Comparison of ENCODE assay signal across 18 cellular contexts in the genomic region with DNA sequence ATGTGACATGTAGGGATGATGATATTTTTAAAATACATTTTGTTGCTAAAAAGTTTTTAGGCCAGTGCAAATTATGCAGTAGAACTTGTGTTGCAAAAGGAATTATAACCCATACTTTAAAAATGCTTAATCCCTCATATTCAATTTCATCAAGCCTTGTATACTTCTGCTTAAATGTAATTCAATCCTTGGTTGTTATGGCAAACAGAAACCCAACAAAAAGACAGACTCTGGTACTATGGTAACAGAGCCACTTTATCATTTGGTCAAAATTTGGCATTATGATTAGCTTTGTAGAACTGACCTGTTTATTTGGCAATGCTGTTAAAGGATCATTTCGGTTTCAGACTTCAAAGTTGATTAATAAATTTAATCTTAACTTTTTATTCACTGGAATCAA.
DNase-seq lines count a peak whose midpoint lies in the region; TF ChIP-seq lines count a peak whose summit lies in the region.
"Had no signal": no experiment of that assay in that cellular context is flagged by ENCODE, and none has a peak within 500 bp of the region (broad histone marks: within the 10 kb centered on the region; RNA-seq: fewer than 3 reads in every experiment).

No MANE protein-coding gene starts in this region.

- 100% methylated on average over 1 of the region's 1 CpG for WGBS in mammary epithelial cell (ENCODE audit: low coverage, missing lambda C conversion rate)

- H2AFZ ChIP-seq in mammary epithelial cell (ENCODE audit: low read depth, low read length), result no peak overlapping the region
- H2AFZ ChIP-seq: GM23248 had no signal

- no peak overlapping the region for H3K4me3 Mint-ChIP-seq in MCF 10A (ENCODE audit: unreplicated experiment)
- H3K4me3 Mint-ChIP-seq in mesothelial cell of epicardium, result no peak overlapping the region
- H3K4me3 Mint-ChIP-seq: CD4-positive, alpha-beta T cell had no signal

- H3K4me1 Mint-ChIP-seq in MCF 10A (ENCODE audit: insufficient read depth, unreplicated experiment) (no peaks in the 10 kb centered on the region), mesothelial cell of epicardium (peaks cover 12% of the 10 kb centered on the region)

- intact Hi-C loops in mammary epithelial cell (cut with micrococcal nuclease) (no loop called here), MCF 10A (cut with micrococcal nuclease) (no loop called here)

- dilution Hi-C loops in mammary epithelial cell (cut with HindIII; ENCODE audit: low sequenced_read_pairs), result no loop called here

- H3K36me3 ChIP-seq in mammary epithelial cell (ENCODE audit: insufficient read depth, low read length) (peaks cover 5% of the 10 kb centered on the region), adipocyte (ENCODE audit: control insufficient read depth, insufficient read depth, low read length, severe bottlenecking) (peaks cover 79% of the 10 kb centered on the region)

- H3K27me3 Mint-ChIP-seq in MCF 10A (ENCODE audit: insufficient read depth, unreplicated experiment), result no peaks in the 10 kb centered on the region
- H3K27me3 Mint-ChIP-seq in mesothelial cell of epicardium (ENCODE audit: low read depth), result no peaks in the 10 kb centered on the region
- H3K27me3 Mint-ChIP-seq: CD4-positive, alpha-beta T cell had no signal

- POLR2A ChIA-PET in MCF 10A (lab: Yijun Ruan, JAX), result interaction anchor here (0.8 kb wide), 1 partner anchor 11 kb away, joined by 3 read pairs; no protein-coding TSS in a partner anchor

- in situ Hi-C loops in mammary epithelial cell (cut with MboI; ENCODE audit: low sequenced_read_pairs in 2 of 2), result no loop called here

- no peaks in the 10 kb centered on the region for H3K79me2 ChIP-seq in mammary epithelial cell (ENCODE audit: insufficient read depth, low read length)

- H3K4me1 ChIP-seq in mammary epithelial cell (ENCODE audit: insufficient read depth, low read length) (no peaks in the 10 kb centered on the region), adipocyte (ENCODE audit: control insufficient read depth, insufficient read depth, low read length) (peaks cover 9% of the 10 kb centered on the region)
- H3K4me1 ChIP-seq: Caco-2, HAP-1 had no signal

- H4K20me1 ChIP-seq in mammary epithelial cell (ENCODE audit: insufficient read depth, low read length), result no peaks in the 10 kb centered on the region

- H3K9me3 Mint-ChIP-seq in MCF 10A (ENCODE audit: unreplicated experiment) (no peaks in the 10 kb centered on the region), mesothelial cell of epicardium (no peaks in the 10 kb centered on the region)
- H3K9me3 Mint-ChIP-seq: CD4-positive, alpha-beta T cell had no signal

- H3K9ac ChIP-seq in mammary epithelial cell (ENCODE audit: insufficient read depth, low read length) (no peak overlapping the region), adipocyte (ENCODE audit: low read length) (no peak overlapping the region)
- H3K9ac ChIP-seq: GM23248 had no signal

- peaks cover 20% of the 10 kb centered on the region for H3K36me3 Mint-ChIP-seq in MCF 10A (ENCODE audit: insufficient read depth, unreplicated experiment)
- H3K36me3 Mint-ChIP-seq in mesothelial cell of epicardium, result peaks cover 11% of the 10 kb centered on the region

- H3K27ac ChIP-seq in mammary epithelial cell (ENCODE audit: insufficient read depth, low read depth, low read length), result no peak overlapping the region
- H3K27ac ChIP-seq: GM23248 had no signal

- H3K4me3 ChIP-seq in mammary epithelial cell (replicated peaks in 1 of 3; ENCODE audit: insufficient read depth in 1 of 3, low read depth in 2 of 3, low read length in 3 of 3) (no peak overlapping the region), adipocyte (ENCODE audit: low read length) (no peak overlapping the region)
- H3K4me3 ChIP-seq: GM12878, GM23248, HAP-1 had no signal

- H3K4me2 ChIP-seq in mammary epithelial cell (ENCODE audit: insufficient read depth, low read depth, low read length), result no peak overlapping the region

- peak; percentile 16 for DNase-seq in NCI-H1105 treated with DMSO at 0.1 percent for 48 hours (lab: John Stamatoyannopoulos, UW)
- DNase-seq in NCI-H1105 (lab: John Stamatoyannopoulos, UW), result no peak
- DNase-seq in mammary epithelial cell, result no peak
- no peak for DNase-seq in MCF 10A (ENCODE audit: unreplicated experiment)
- DNase-seq in adipocyte (ENCODE audit: low read depth), result peak; percentile 45
- no peak for DNase-seq in inferior parietal cortex (ENCODE audit: extremely low spot score)
- DNase-seq in mesothelial cell of epicardium (ENCODE audit: low spot score in 2 of 2, unreplicated experiment in 2 of 2), result no peak
- no peak for DNase-seq in 8988T
- DNase-seq: Caco-2; CD4-positive, alpha-beta T cell; GM23248; KBM-7; NCI-H510A; OCI-M1; RPMI8226; SIG-M5 had no signal

- CTCF ChIA-PET in mammary epithelial cell (lab: Charles Lee; ENCODE audit: low non-redundant PET), result no interaction called here
- CTCF ChIA-PET in MCF 10A (lab: Yijun Ruan, JAX), result interaction anchor here (0.6 kb wide), 1 partner anchor 37 kb away, joined by 3 read pairs; no protein-coding TSS in a partner anchor

- BruUV-seq in mammary epithelial cell (replicated peaks; lab: Mats Ljungman, UMichigan), result TSS peak; percentile 38
- no TSS peak for BruUV-seq in MCF 10A (replicated peaks; lab: Mats Ljungman, UMichigan)

- TF ChIP-seq CTCF in mammary epithelial cell (conservative IDR thresholded peaks at IDR 0.05 in 1 of 2, IDR thresholded peaks at IDR 0.05 in 1 of 2; ENCODE audit: extremely low read depth in 1 of 2, insufficient read depth in 1 of 2, low read depth in 1 of 2, low read length in 2 of 2), result no peak
- no peak for TF ChIP-seq CTCF in MCF 10A (IDR thresholded peaks at IDR 0.05; ENCODE audit: unreplicated experiment)
- TF ChIP-seq CTCF in mesothelial cell of epicardium (IDR thresholded peaks at IDR 0.05; ENCODE audit: unreplicated experiment), result no peak

- H3K27ac Mint-ChIP-seq in MCF 10A (ENCODE audit: low read depth, unreplicated experiment) (no peak overlapping the region), mesothelial cell of epicardium (no peak overlapping the region)
- H3K27ac Mint-ChIP-seq: CD4-positive, alpha-beta T cell had no signal

- H3K27me3 ChIP-seq in mammary epithelial cell (ENCODE audit: insufficient read depth, low read length), result no peaks in the 10 kb centered on the region
- H3K27me3 ChIP-seq in adipocyte (replicated peaks; ENCODE audit: control insufficient read depth, insufficient read depth, low read length), result no peaks in the 10 kb centered on the region

- H3K9me3 ChIP-seq in mammary epithelial cell (replicated peaks; ENCODE audit: insufficient read depth, low read length) (no peaks in the 10 kb centered on the region), adipocyte (ENCODE audit: control insufficient read depth, low read length) (no peaks in the 10 kb centered on the region)
- H3K9me3 ChIP-seq: Caco-2, HAP-1 had no signal

Comparison
In these comparisons a context has a peak if more than half of its experiments do, and no peak if none do; other contexts are left out.
1. DNase-seq: peak in NCI-H1105 treated with DMSO at 0.1 percent for 48 hours (single experiment) and adipocyte (single experiment); none in NCI-H1105 (single experiment), mammary epithelial cell (single experiment), MCF 10A (single experiment), inferior parietal cortex (single experiment), mesothelial cell of epicardium (0 of 2) and 8988T (single experiment).